ENCODE assay signal across 28 cellular contexts in genomic region chr1:199978408-199978940, GRCh38. TPM values are rescaled to one million over a fixed set of nuclear protein-coding genes. Genes with fewer than 3 reads are reported as not detected.
A peak's percentile ranks its signal among the peaks of the same experiment; 100 is the strongest.
DNase-seq lines count a peak whose midpoint lies in the region; ATAC-seq, FAIRE-seq and TF ChIP-seq lines count a peak whose summit lies in the region.
"Had no signal": no experiment of that assay in that cellular context is flagged by ENCODE, and none has a peak within 500 bp of the region (broad histone marks: within the 10 kb centered on the region; RNA-seq: fewer than 3 reads in every experiment).

No MANE protein-coding gene starts in this region.

- H2BK20ac ChIP-seq in IMR-90 (ENCODE audit: low read depth, low read length): no peak overlapping the region

- WGBS in IMR-90 (ENCODE audit: extremely low coverage in 2 of 2, insufficient read length in 1 of 2), 2 experiments: 48% methylated on average over 2 of the region's 7 CpGs; no CpG with 5 or more reads in 1 of the 2 experiments
- under 1% methylated on average over 7 of the region's 7 CpGs for WGBS in K562 (ENCODE audit: insufficient coverage, low coverage, missing lambda C conversion rate)

- in situ Hi-C loops in IMR-90 (cut with MboI; ENCODE audit: low sequenced_read_pairs) (no loop called here), K562 (cut with MboI) (no loop called here)

- H3K14ac ChIP-seq in IMR-90 (replicated peaks; ENCODE audit: low read depth, low read length): no peak overlapping the region

- no peak overlapping the region for H3K9ac ChIP-seq in BLaER1 treated with 17β-estradiol and CSF1 and Interleukin-3, amounts not matched to agents 10 nM and 100 nM
- H3K9ac ChIP-seq in IMR-90 (ENCODE audit: low read depth, low read length) (no peak overlapping the region), K562 (ENCODE audit: insufficient read depth in 1 of 2, low read depth in 2 of 2, low read length in 2 of 2) (no peak overlapping the region)

- no peak overlapping the region for H2BK5ac ChIP-seq in IMR-90 (ENCODE audit: low read depth, low read length, poor library complexity, severe bottlenecking)

- FAIRE-seq in K562 (lab: Jason Lieb, UNC): no peak
- FAIRE-seq: D721Med had no signal

- peaks cover 0 to 3% (median 0%) of the 10 kb centered on the region in 11 experiments; a peak in 1 of 22 replicates for H4K20me1 ChIP-seq in BLaER1 treated with 17β-estradiol and CSF1 and Interleukin-3, amounts not matched to agents 10 nM and 100 nM
- H4K20me1 ChIP-seq in IMR-90 (ENCODE audit: insufficient read depth, low read length) (no peaks in the 10 kb centered on the region), K562 (replicated peaks; ENCODE audit: control insufficient read depth, insufficient read depth, low read length) (no peaks in the 10 kb centered on the region; the same call in 1 of the 2 replicates)

- H2AK9ac ChIP-seq in IMR-90 (replicated peaks; ENCODE audit: low read depth, low read length, poor library complexity): no peak overlapping the region

- H3K56ac ChIP-seq in IMR-90 (ENCODE audit: extremely low read depth, insufficient read depth, low read length): no peak overlapping the region

- ATAC-seq in IMR-90 (ENCODE audit: low read depth): peak; percentile 44; the same call in 1 of the 2 replicates
- ATAC-seq in K562: peak; percentile 36; the same call in 1 of the 3 replicates
- ATAC-seq in GM21515 (IDR thresholded peaks at IDR 0.05; ENCODE audit: unreplicated experiment): no peak
- no peak for ATAC-seq in activated CD8-positive, alpha-beta T cell treated with anti-CD3 and anti-CD28 coated beads, Interleukin-2, amount 10 ng/mL, durations not matched to agents 7 days and 5 days
- ATAC-seq: activated naive CD8-positive, alpha-beta T cell treated with anti-CD3 and anti-CD28 coated beads, Interleukin-2, amount 50 U/mL, for 24 hours; right lobe of liver; upper lobe of right lung had no signal

- TF ChIP-seq RAD21 in IMR-90 (IDR thresholded peaks at IDR 0.05; ENCODE audit: low read length): no peak
- TF ChIP-seq RAD21 in K562 (CRISPR knock-in tag; conservative IDR thresholded peaks at IDR 0.05 in 1 of 2, IDR thresholded peaks at IDR 0.05 in 1 of 2): no peak

- no peak overlapping the region for H2AFZ ChIP-seq in IMR-90 (replicated peaks; ENCODE audit: low read length, poor library complexity)
- H2AFZ ChIP-seq in K562 (ENCODE audit: low read depth, low read length): no peak overlapping the region
- H2AFZ ChIP-seq: hepatocyte had no signal

- no peak for TF ChIP-seq EP300 in K562 (IDR thresholded peaks at IDR 0.05; ENCODE audit: low read length)

- H2BK15ac ChIP-seq in IMR-90 (ENCODE audit: low read depth, low read length): no peak overlapping the region

- peaks cover 17 to 34% (median 28%) of the 10 kb centered on the region in 10 experiments for H3K4me1 ChIP-seq in BLaER1 treated with 17β-estradiol and CSF1 and Interleukin-3, amounts not matched to agents 10 nM and 100 nM
- H3K4me1 ChIP-seq in IMR-90 (ENCODE audit: control insufficient read depth, insufficient read depth, low read length) (peaks cover 4% of the 10 kb centered on the region; the same call in 1 of the 2 replicates), K562 (replicated peaks in 1 of 2; ENCODE audit: control insufficient read depth in 2 of 2, insufficient read depth in 2 of 2, low read length in 2 of 2) (no peaks in the 10 kb centered on the region)
- H3K4me1 ChIP-seq: Peyer's patch, upper lobe of right lung had no signal

- dilution Hi-C loops in IMR-90 (cut with HindIII; ENCODE audit: low sequenced_read_pairs, unreplicated experiment): no loop called here

- no peak overlapping the region for H3K4ac ChIP-seq in IMR-90 (ENCODE audit: low read depth, low read length)

- CTCF ChIA-PET in IMR-90 (lab: Yijun Ruan, JAX): interaction anchor here (0.8 kb wide), 1 partner anchor 299 kb away, joined by 4 read pairs; no protein-coding TSS in a partner anchor
- CTCF ChIA-PET in K562 (lab: Yijun Ruan, JAX; ENCODE audit: low intra/inter-chr PET ratio): no interaction called here
- CTCF ChIA-PET in activated CD8-positive, alpha-beta T cell treated with anti-CD3 and anti-CD28 coated beads, Interleukin-2, amount 10 ng/mL, durations not matched to agents 7 days and 5 days (lab: Charles Lee): interaction anchor here (0.6 kb wide), 1 partner anchor 453 kb away, joined by 7 read pairs; no protein-coding TSS in a partner anchor

- TF ChIP-seq CTCF in IMR-90 (conservative IDR thresholded peaks at IDR 0.05; ENCODE audit: low read depth, low read length) (no peak), K562 (IDR thresholded peaks at IDR 0.05 in 2 of 3, conservative IDR thresholded peaks at IDR 0.05 in 1 of 3; ENCODE audit: insufficient read depth in 2 of 3, low read depth in 1 of 3, low read length in 3 of 3) (no peak)

- H3K79me1 ChIP-seq in IMR-90 (ENCODE audit: low read depth in 1 of 2, low read length in 2 of 2): no peaks in the 10 kb centered on the region

- no peak overlapping the region for H4K91ac ChIP-seq in IMR-90 (ENCODE audit: insufficient read depth, low read depth, low read length)

- no peak overlapping the region for H2AK5ac ChIP-seq in IMR-90 (ENCODE audit: low read depth, low read length)

- H2BK120ac ChIP-seq in IMR-90 (ENCODE audit: low read depth, low read length): no peak overlapping the region

- H3K27me3 Mint-ChIP-seq in activated CD8-positive, alpha-beta T cell treated with anti-CD3 and anti-CD28 coated beads, Interleukin-2, amount 10 ng/mL, durations not matched to agents 7 days and 5 days (ENCODE audit: low read depth): peaks cover 15% of the 10 kb centered on the region

- no TSS peak for BruUV-seq in IMR-90 (replicated peaks; lab: Mats Ljungman, UMichigan)
- no TSS peak for BruUV-seq in K562 (replicated peaks; lab: Mats Ljungman, UMichigan)

- H3K79me2 ChIP-seq in K562 (ENCODE audit: control insufficient read depth, insufficient read depth, low read length): no peaks in the 10 kb centered on the region
- H3K79me2 ChIP-seq: hepatocyte had no signal

- POLR2A ChIA-PET in IMR-90 (lab: Charles Lee; ENCODE audit: unreplicated experiment): no interaction called here
- POLR2A ChIA-PET in K562 (lab: Yijun Ruan, JAX): interaction anchor here (0.7 to 0.8 kb wide), 2 partner anchors 19 to 203 kb away, joined by 3 read pairs; no protein-coding TSS in a partner anchor
- POLR2A ChIA-PET in activated CD8-positive, alpha-beta T cell treated with anti-CD3 and anti-CD28 coated beads, Interleukin-2, amount 10 ng/mL, durations not matched to agents 7 days and 5 days (lab: Charles Lee): no interaction called here

- no peak overlapping the region for H4K8ac ChIP-seq in IMR-90 (ENCODE audit: low read depth in 2 of 2, low read length in 2 of 2)

- no peak overlapping the region for H3K27ac Mint-ChIP-seq in activated CD8-positive, alpha-beta T cell treated with anti-CD3 and anti-CD28 coated beads, Interleukin-2, amount 10 ng/mL, durations not matched to agents 7 days and 5 days
- H3K27ac Mint-ChIP-seq: activated CD4-positive, alpha-beta T cell treated with anti-CD3 and anti-CD28 coated beads, Interleukin-2, amount 10 ng/mL, durations not matched to agents 24 days and 14 days; activated naive CD8-positive, alpha-beta T cell treated with anti-CD3 and anti-CD28 coated beads, Interleukin-2, amount 50 U/mL, for 24 hours; activated T-cell treated with anti-CD3 and anti-CD28 coated beads, Interleukin-2, amount 50 U/mL, for 24 hours; CD4-positive, CD25-positive, alpha-beta regulatory T cell; memory B cell; stimulated activated memory B cell treated with anti-CD40 and anti-IgM and Interleukin-4, amounts not matched to agents 10 μg/mL and 1 μg/mL and 100 μg/mL, for 72 hours had no signal

- H3K27me3 ChIP-seq in BLaER1 treated with 17β-estradiol and CSF1 and Interleukin-3, amounts not matched to agents 10 nM and 100 nM: peaks cover 0 to 31% (median 0%) of the 10 kb centered on the region in 11 experiments; a peak in 7 of 22 replicates
- peaks cover 6% of the 10 kb centered on the region for H3K27me3 ChIP-seq in IMR-90 (ENCODE audit: control insufficient read depth, insufficient read depth, low read length)
- H3K27me3 ChIP-seq in K562 (ENCODE audit: control insufficient read depth in 2 of 2, insufficient read depth in 2 of 2, low read length in 2 of 2): no peaks in the 10 kb centered on the region; a peak in 2 of 5 replicates
- H3K27me3 ChIP-seq: hepatocyte, Peyer's patch, right lobe of liver, upper lobe of right lung had no signal

- DNase-seq in IMR-90: peak; percentile 2
- DNase-seq in K562 (ENCODE audit: extremely low read depth in 1 of 4, low spot score in 3 of 4): no peak
- DNase-seq in fibroblast of the conjunctiva (ENCODE audit: low read depth): peak; percentile 10
- DNase-seq in GM03348 (ENCODE audit: low spot score): no peak
- no peak for DNase-seq in activated CD8-positive, alpha-beta T cell treated with anti-CD3 and anti-CD28 coated beads, Interleukin-2, amount 10 ng/mL, durations not matched to agents 7 days and 5 days
- DNase-seq: activated CD4-positive, alpha-beta T cell treated with anti-CD3 and anti-CD28 coated beads, Interleukin-2, amount 10 ng/mL, durations not matched to agents 24 days and 14 days; activated gamma-delta T cell; activated naive CD8-positive, alpha-beta T cell treated with anti-CD3 and anti-CD28 coated beads, Interleukin-2, amount 50 U/mL, for 24 hours; activated T-cell treated with anti-CD3 and anti-CD28 coated beads, Interleukin-2, amount 50 U/mL, for 24 hours; CD4-positive, CD25-positive, alpha-beta regulatory T cell; foreskin melanocyte; HCEC 1CT; KBM-7; NCI-H1417 treated with DMSO at 0.1 percent for 48 hours; NK-92 treated with Interleukin-12 subunit alpha and Interleukin-12 subunit beta, amount 100 ng/mL, for 24 hours; Peyer's patch; right lobe of liver; stimulated activated CD4-positive, alpha-beta T cell treated with anti-CD3 and anti-CD28 coated beads, Interleukin-4, amount 100 ng/mL, for 4 hours; T1000; upper lobe of right lung; WERI-Rb-1 had no signal

- H3K4me3 Mint-ChIP-seq in activated CD8-positive, alpha-beta T cell treated with anti-CD3 and anti-CD28 coated beads, Interleukin-2, amount 10 ng/mL, durations not matched to agents 7 days and 5 days: no peak overlapping the region
- H3K4me3 Mint-ChIP-seq: activated CD4-positive, alpha-beta T cell treated with anti-CD3 and anti-CD28 coated beads, Interleukin-2, amount 10 ng/mL, durations not matched to agents 24 days and 14 days; activated naive CD8-positive, alpha-beta T cell treated with anti-CD3 and anti-CD28 coated beads, Interleukin-2, amount 50 U/mL, for 24 hours; activated T-cell treated with anti-CD3 and anti-CD28 coated beads, Interleukin-2, amount 50 U/mL, for 24 hours; CD4-positive, CD25-positive, alpha-beta regulatory T cell; neural crest cell; stimulated activated memory B cell treated with anti-CD40 and anti-IgM and Interleukin-4, amounts not matched to agents 10 μg/mL and 1 μg/mL and 100 μg/mL, for 72 hours had no signal

- no peak overlapping the region for H4K5ac ChIP-seq in IMR-90 (ENCODE audit: low read depth, low read length)

- no peaks in the 10 kb centered on the region for H3K4me1 Mint-ChIP-seq in activated CD8-positive, alpha-beta T cell treated with anti-CD3 and anti-CD28 coated beads, Interleukin-2, amount 10 ng/mL, durations not matched to agents 7 days and 5 days (ENCODE audit: low read depth)
- H3K4me1 Mint-ChIP-seq: activated CD4-positive, alpha-beta T cell treated with anti-CD3 and anti-CD28 coated beads, Interleukin-2, amount 10 ng/mL, durations not matched to agents 24 days and 14 days; activated naive CD8-positive, alpha-beta T cell treated with anti-CD3 and anti-CD28 coated beads, Interleukin-2, amount 50 U/mL, for 24 hours; CD4-positive, CD25-positive, alpha-beta regulatory T cell had no signal

- no peak overlapping the region for H3K23ac ChIP-seq in IMR-90 (ENCODE audit: low read depth, low read length)

- no peak overlapping the region for H3K27ac ChIP-seq in BLaER1 treated with 17β-estradiol and CSF1 and Interleukin-3, amounts not matched to agents 10 nM and 100 nM
- H3K27ac ChIP-seq in IMR-90 (ENCODE audit: insufficient read depth, low read length) (no peak overlapping the region), K562 (ENCODE audit: extremely low read depth, low read depth, low read length) (no peak overlapping the region)
- H3K27ac ChIP-seq: Peyer's patch, right lobe of liver, upper lobe of right lung, WERI-Rb-1 had no signal

- H3K4me2 ChIP-seq in BLaER1 treated with 17β-estradiol and CSF1 and Interleukin-3, amounts not matched to agents 10 nM and 100 nM: peak overlapping the region in 10 of 11 experiments; percentile 39 to 65 (median 54); a peak in 15 of 22 replicates
- H3K4me2 ChIP-seq in IMR-90 (ENCODE audit: low read depth, low read length) (no peak overlapping the region), K562 (ENCODE audit: insufficient read depth, low read length) (no peak overlapping the region)
- H3K4me2 ChIP-seq: hepatocyte had no signal

- no peaks in the 10 kb centered on the region for H3K9me3 ChIP-seq in BLaER1 treated with 17β-estradiol and CSF1 and Interleukin-3, amounts not matched to agents 10 nM and 100 nM (replicated peaks in 1 of 11)
- H3K9me3 ChIP-seq in IMR-90 (ENCODE audit: control insufficient read depth, insufficient read depth, low read length): no peaks in the 10 kb centered on the region
- H3K9me3 ChIP-seq in K562 (replicated peaks; ENCODE audit: control insufficient read depth, insufficient read depth, low read depth, low read length): no peaks in the 10 kb centered on the region
- H3K9me3 ChIP-seq: Peyer's patch, right lobe of liver, upper lobe of right lung had no signal

- H3K9me1 ChIP-seq in IMR-90 (ENCODE audit: insufficient read depth, low read length): no peaks in the 10 kb centered on the region
- no peaks in the 10 kb centered on the region for H3K9me1 ChIP-seq in K562 (ENCODE audit: control insufficient read depth, insufficient read depth, low read length)

- intact Hi-C loops in IMR-90 (cut with micrococcal nuclease) (no loop called here), K562 (cut with micrococcal nuclease) (no loop called here)

- H3K36me3 ChIP-seq in BLaER1 treated with 17β-estradiol and CSF1 and Interleukin-3, amounts not matched to agents 10 nM and 100 nM: no peaks in the 10 kb centered on the region
- H3K36me3 ChIP-seq in IMR-90 (ENCODE audit: control insufficient read depth, insufficient read depth, low read length) (no peaks in the 10 kb centered on the region), K562 (ENCODE audit: control insufficient read depth, insufficient read depth, low read length) (no peaks in the 10 kb centered on the region)
- H3K36me3 ChIP-seq: Peyer's patch, right lobe of liver, upper lobe of right lung, WERI-Rb-1 had no signal

- H3K18ac ChIP-seq in IMR-90 (ENCODE audit: low read depth, low read length): no peak overlapping the region

- TF ChIP-seq POLR2A in IMR-90 (IDR thresholded peaks at IDR 0.05; ENCODE audit: low read depth, low read length) (no peak), K562 (conservative IDR thresholded peaks at IDR 0.05) (no peak)

- no peak overlapping the region for H3K4me3 ChIP-seq in BLaER1 treated with 17β-estradiol and CSF1 and Interleukin-3, amounts not matched to agents 10 nM and 100 nM
- H3K4me3 ChIP-seq in IMR-90 (ENCODE audit: insufficient read depth, low read depth, low read length): no peak overlapping the region
- no peak overlapping the region for H3K4me3 ChIP-seq in K562
- H3K4me3 ChIP-seq: hepatocyte, Peyer's patch, right lobe of liver, upper lobe of right lung had no signal

- H3K9me3 Mint-ChIP-seq in activated CD8-positive, alpha-beta T cell treated with anti-CD3 and anti-CD28 coated beads, Interleukin-2, amount 10 ng/mL, durations not matched to agents 7 days and 5 days (ENCODE audit: insufficient read depth): no peaks in the 10 kb centered on the region
- H3K9me3 Mint-ChIP-seq: activated CD4-positive, alpha-beta T cell treated with anti-CD3 and anti-CD28 coated beads, Interleukin-2, amount 10 ng/mL, durations not matched to agents 24 days and 14 days; activated naive CD8-positive, alpha-beta T cell treated with anti-CD3 and anti-CD28 coated beads, Interleukin-2, amount 50 U/mL, for 24 hours; activated T-cell treated with anti-CD3 and anti-CD28 coated beads, Interleukin-2, amount 50 U/mL, for 24 hours; CD4-positive, CD25-positive, alpha-beta regulatory T cell; neural crest cell; stimulated activated memory B cell treated with anti-CD40 and anti-IgM and Interleukin-4, amounts not matched to agents 10 μg/mL and 1 μg/mL and 100 μg/mL, for 72 hours had no signal

- no peaks in the 10 kb centered on the region for H3K36me3 Mint-ChIP-seq in activated CD8-positive, alpha-beta T cell treated with anti-CD3 and anti-CD28 coated beads, Interleukin-2, amount 10 ng/mL, durations not matched to agents 7 days and 5 days (ENCODE audit: low read depth)
- H3K36me3 Mint-ChIP-seq: CD4-positive, CD25-positive, alpha-beta regulatory T cell; stimulated activated memory B cell treated with anti-CD40 and anti-IgM and Interleukin-4, amounts not matched to agents 10 μg/mL and 1 μg/mL and 100 μg/mL, for 72 hours had no signal

RNA-seq across cellular contexts. Expression of gene NR5A2, which starts 49.0 kb away (rescaled TPM):
- total RNA-seq in IMR-90 (2012; rRNA removed) (under 0.01 and 0.18 TPM in 2 replicates), K562 (2014; rRNA removed) (0.16 and 0.27 TPM in 2 replicates), K562 (2014; rRNA removed; fragmentation: Illumina TruSeq; extraction: Trizol) (0.40 and 0.45 TPM in 2 replicates), K562 (2015; rRNA removed; fragmentation: Illumina TruSeq; extraction: Trizol) (0.19 and 0.29 TPM in 2 replicates), K562 (2021) (0.25 and 0.33 TPM in 2 replicates)
- polyA plus RNA-seq in IMR-90 (2012; rRNA removed) (0.03 TPM in 2 replicates), K562 (2011; rRNA removed) (0.14 TPM in 1 of 2 replicates, not detected in the other), K562 (2014; fragmentation: Illumina TruSeq; extraction: Trizol) (0.33 and 0.35 TPM in 2 replicates), K562 (2014; fragmentation: Nextera tagmentation; extraction: Ambion mirVana) (under 1 TPM; 0.27 to 0.35 TPM), K562 (2014; rRNA removed) (0.13 and 0.30 TPM in 2 replicates)
- polyA plus RNA-seq in IMR-90 (2012; cell fraction: cytosol; rRNA removed): not detected in 2 replicates
- 0.01 TPM in 1 of 2 replicates, not detected in the other for polyA plus RNA-seq in IMR-90 (2012; cell fraction: nucleus; rRNA removed; ENCODE audit: low replicate concordance)
- total RNA-seq in K562 (2011; cell fraction: chromatin; rRNA removed; ENCODE audit: low replicate concordance): 0.07 TPM in 1 of 2 replicates, not detected in the other
- total RNA-seq in K562 (2011; cell fraction: nucleolus; rRNA removed): not detected in 2 replicates
- total RNA-seq in K562 (2011; cell fraction: nucleoplasm; rRNA removed): 0.15 TPM in 1 of 2 replicates, not detected in the other
- 0.03 TPM in 1 of 2 replicates, not detected in the other for polyA plus RNA-seq in K562 (2011; cell fraction: cytosol; rRNA removed)
- not detected in 2 replicates for polyA plus RNA-seq in K562 (2011; cell fraction: nucleus; rRNA removed)
- polyA plus RNA-seq in K562 (2012): 0.76 and 0.79 TPM in 2 replicates
- polyA minus RNA-seq in K562 (2011; rRNA and poly(A)+ RNA removed): 0.18 TPM in 1 of 2 replicates, not detected in the other
- polyA minus RNA-seq in K562 (2011; cell fraction: cytosol; rRNA and poly(A)+ RNA removed): not detected in 2 replicates
- polyA minus RNA-seq in K562 (2011; cell fraction: nucleus; rRNA and poly(A)+ RNA removed): not detected in 2 replicates
- total RNA-seq in activated CD8-positive, alpha-beta T cell treated with anti-CD3 and anti-CD28 coated beads, Interleukin-2, amount 10 ng/mL, durations not matched to agents 7 days and 5 days: not detected
- total RNA-seq: activated CD4-positive, alpha-beta T cell treated with anti-CD3 and anti-CD28 coated beads, Interleukin-2, amount 10 ng/mL, durations not matched to agents 24 days and 14 days; CD4-positive, CD25-positive, alpha-beta regulatory T cell; neural crest cell had no signal
- polyA plus RNA-seq: CD4-positive, CD25-positive, alpha-beta regulatory T cell had no signal

Comparison
In these comparisons a context has a peak if more than half of its experiments do, and no peak if none do; other contexts are left out.
1. H3K4me2 ChIP-seq: peak in BLaER1 treated with 17β-estradiol and CSF1 and Interleukin-3, amounts not matched to agents 10 nM and 100 nM (10 of 11); none in IMR-90 (single experiment) and K562 (single experiment).
2. ATAC-seq: peak in IMR-90 (single experiment) and K562 (single experiment); none in GM21515 (single experiment) and activated CD8-positive, alpha-beta T cell treated with anti-CD3 and anti-CD28 coated beads, Interleukin-2, amount 10 ng/mL, durations not matched to agents 7 days and 5 days (single experiment).
3. DNase-seq: peak in IMR-90 (single experiment) and fibroblast of the conjunctiva (single experiment); none in K562 (0 of 4), GM03348 (single experiment) and activated CD8-positive, alpha-beta T cell treated with anti-CD3 and anti-CD28 coated beads, Interleukin-2, amount 10 ng/mL, durations not matched to agents 7 days and 5 days (single experiment).